8 cellular contexts compared by ENCODE assay signal in genomic region chr19:20776083-20777076, GRCh38.
DNase-seq lines count a peak whose midpoint lies in the region; ATAC-seq and TF ChIP-seq lines count a peak whose summit lies in the region.

ZNF66 (plus strand) TSS chr19:20776304; CDS start chr19:20776448, 144 bp downstream.

- peaks cover 35% of the 10 kb centered on the region for H3K9me3 Mint-ChIP-seq in T-helper 2 cell treated with Interferon-gamma antibody and Interleukin-4, amounts not matched to agents 5 μg/mL and 100 μg/mL, for 36 hours

- DNase-seq in NCI-H1417 treated with DMSO at 0.1 percent for 48 hours (lab: John Stamatoyannopoulos, UW) = peak; percentile 85
- DNase-seq in T-helper 2 cell treated with Interferon-gamma antibody and Interleukin-4, amounts not matched to agents 5 μg/mL and 100 μg/mL, for 36 hours (ENCODE audit: low spot score) = peak; percentile 91
- peak; percentile 98 for DNase-seq in astrocyte of the hippocampus (ENCODE audit: low read depth, low spot score)
- DNase-seq in hippocampal formation (lab: John Stamatoyannopoulos, UW) = peak; percentile 95 to 96
- peak; percentile 96 for DNase-seq in retina
- DNase-seq in NOMO-1 (lab: John Stamatoyannopoulos, UW; ENCODE audit: unreplicated experiment in 2 of 2) = no peak

- H3K4me1 Mint-ChIP-seq in T-helper 2 cell treated with Interferon-gamma antibody and Interleukin-4, amounts not matched to agents 5 μg/mL and 100 μg/mL, for 36 hours (ENCODE audit: low read depth) = no peaks in the 10 kb centered on the region

- H3K36me3 Mint-ChIP-seq in T-helper 2 cell treated with Interferon-gamma antibody and Interleukin-4, amounts not matched to agents 5 μg/mL and 100 μg/mL, for 36 hours (ENCODE audit: low read depth) = peaks cover 38% of the 10 kb centered on the region

- ATAC-seq in HG02623 (IDR thresholded peaks at IDR 0.05; ENCODE audit: unreplicated experiment) = peak; percentile 98

- peak within 1 kb of the TSS; percentile 98 for H3K27ac Mint-ChIP-seq in T-helper 2 cell treated with Interferon-gamma antibody and Interleukin-4, amounts not matched to agents 5 μg/mL and 100 μg/mL, for 36 hours

- H3K4me3 Mint-ChIP-seq in T-helper 2 cell treated with Interferon-gamma antibody and Interleukin-4, amounts not matched to agents 5 μg/mL and 100 μg/mL, for 36 hours = peak within 1 kb of the TSS; percentile 100

- no peaks in the 10 kb centered on the region for H3K27me3 Mint-ChIP-seq in T-helper 2 cell treated with Interferon-gamma antibody and Interleukin-4, amounts not matched to agents 5 μg/mL and 100 μg/mL, for 36 hours (ENCODE audit: low read depth)

- peak; percentile 52 for TF ChIP-seq POLR2A in GM10847 (IDR thresholded peaks at IDR 0.05; ENCODE audit: extremely low read depth, insufficient read length)

Comparison
In these comparisons a context has a peak if more than half of its experiments do, and no peak if none do; other contexts are left out.
1. DNase-seq: peak in NCI-H1417 treated with DMSO at 0.1 percent for 48 hours (single experiment), T-helper 2 cell treated with Interferon-gamma antibody and Interleukin-4, amounts not matched to agents 5 μg/mL and 100 μg/mL, for 36 hours (single experiment), astrocyte of the hippocampus (single experiment), hippocampal formation (2 of 2) and retina (single experiment); none in NOMO-1 (0 of 2).